9 cellular contexts compared by ENCODE assay signal in the genomic region with DNA sequence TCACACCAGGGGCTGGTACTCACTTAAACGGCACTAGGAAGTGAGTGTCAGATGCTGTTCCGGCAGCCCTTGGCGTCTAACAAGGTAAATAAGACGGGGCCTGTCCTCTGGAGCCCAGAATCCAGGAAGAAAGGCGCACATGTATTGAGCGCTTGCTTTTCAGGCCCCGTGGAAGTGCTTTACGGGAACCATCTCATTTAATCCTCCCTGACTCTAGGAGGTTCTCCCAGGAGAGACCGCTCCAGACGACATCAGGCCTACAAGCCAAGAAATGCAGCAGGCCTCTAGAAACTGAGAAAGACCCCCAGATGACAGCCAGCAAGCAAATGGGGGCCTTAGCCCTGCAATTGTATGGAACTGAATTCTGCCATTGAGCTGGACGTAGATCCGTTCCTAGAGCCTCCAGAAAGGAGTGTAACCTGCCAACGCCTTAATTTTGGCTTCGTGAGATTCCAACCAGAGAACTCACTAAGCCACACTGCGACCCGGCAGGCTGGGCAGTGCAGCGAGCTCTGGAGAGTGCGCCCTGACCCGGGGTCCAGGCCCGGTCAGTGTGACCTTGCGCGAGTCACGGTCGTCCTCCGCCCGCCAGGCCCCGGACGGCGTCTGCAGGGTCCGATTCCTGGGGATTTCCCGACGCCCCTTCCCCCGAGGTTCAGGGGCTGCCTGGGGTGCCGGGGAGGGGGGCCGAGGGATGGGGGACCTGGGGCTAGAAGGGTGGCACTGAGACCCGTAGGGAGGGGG. TPM values are rescaled to one million over a fixed set of nuclear protein-coding genes. Genes with fewer than 3 reads are reported as not detected.
DNase-seq lines count a peak whose midpoint lies in the region; ATAC-seq and TF ChIP-seq lines count a peak whose summit lies in the region.
"Had no signal": no experiment of that assay in that cellular context is flagged by ENCODE, and none has a peak within 500 bp of the region (broad histone marks: within the 10 kb centered on the region; RNA-seq: fewer than 3 reads in every experiment).

No MANE protein-coding gene starts in this region.

- no peaks in the 10 kb centered on the region for H3K9me2 ChIP-seq in OCI-LY7 (ENCODE audit: insufficient read depth, low read length)

- ATAC-seq in stimulated activated effector memory CD8-positive, alpha-beta T cell treated with anti-CD3 and anti-CD28 coated beads, Interleukin-12 subunit alpha, Interleukin-12 subunit beta, amount 100 ng/mL, for 72 hours, result no peak

- no peak overlapping the region for H3K27ac ChIP-seq in OCI-LY7 (ENCODE audit: low read depth, low read length, poor library complexity, severe bottlenecking)

- DNase-seq in T-helper 1 cell (no peak), OCI-LY7 (ENCODE audit: low spot score) (no peak), glutamatergic neuron (peak; percentile 25), C1 segment of cervical spinal cord (lab: John Stamatoyannopoulos, UW) (no peak), posterior vena cava (ENCODE audit: low spot score) (no peak), NCI-H524 (lab: John Stamatoyannopoulos, UW) (no peak)
- no peak for DNase-seq in stimulated activated effector memory CD8-positive, alpha-beta T cell treated with anti-CD3 and anti-CD28 coated beads, Interleukin-12 subunit alpha, Interleukin-12 subunit beta, amount 100 ng/mL, for 72 hours (ENCODE audit: low spot score in 2 of 2)

- H3K4me3 Mint-ChIP-seq in T-helper 1 cell treated with Interleukin-12 subunit alpha and Interleukin-12 subunit beta and Interleukin-4 antibody, amounts not matched to agents 30 μg/mL and 1 μg/mL, for 36 hours, result peak overlapping the region; percentile 21
- peak overlapping the region; percentile 69 for H3K4me3 Mint-ChIP-seq in glutamatergic neuron (ENCODE audit: unreplicated experiment)
- peak overlapping the region; percentile 75 for H3K4me3 Mint-ChIP-seq in stimulated activated effector memory CD8-positive, alpha-beta T cell treated with anti-CD3 and anti-CD28 coated beads, Interleukin-12 subunit alpha, Interleukin-12 subunit beta, amount 100 ng/mL, for 72 hours

- peak overlapping the region; percentile 88 for H3K4me3 ChIP-seq in OCI-LY7 (ENCODE audit: low read depth, low read length, poor library complexity, severe bottlenecking)

- no peak for TF ChIP-seq CTCF in OCI-LY7 (conservative IDR thresholded peaks at IDR 0.05; ENCODE audit: low read length)
- no peak for TF ChIP-seq CTCF in glutamatergic neuron (IDR thresholded peaks at IDR 0.05; ENCODE audit: partially characterized antibody, unreplicated experiment)

- H3K4me2 ChIP-seq in OCI-LY7 (ENCODE audit: low read length), result peak overlapping the region; percentile 72

- peaks cover 2% of the 10 kb centered on the region for H3K36me3 Mint-ChIP-seq in T-helper 1 cell treated with Interleukin-12 subunit alpha and Interleukin-12 subunit beta and Interleukin-4 antibody, amounts not matched to agents 30 μg/mL and 1 μg/mL, for 36 hours (ENCODE audit: low read depth)
- peaks cover 2% of the 10 kb centered on the region for H3K36me3 Mint-ChIP-seq in glutamatergic neuron (ENCODE audit: unreplicated experiment)
- peaks cover 5% of the 10 kb centered on the region for H3K36me3 Mint-ChIP-seq in stimulated activated effector memory CD8-positive, alpha-beta T cell treated with anti-CD3 and anti-CD28 coated beads, Interleukin-12 subunit alpha, Interleukin-12 subunit beta, amount 100 ng/mL, for 72 hours

- H3K36me3 ChIP-seq in OCI-LY7 (ENCODE audit: insufficient read depth, low read length), result peaks cover 24% of the 10 kb centered on the region

- no peak overlapping the region for H3K27ac Mint-ChIP-seq in T-helper 1 cell treated with Interleukin-12 subunit alpha and Interleukin-12 subunit beta and Interleukin-4 antibody, amounts not matched to agents 30 μg/mL and 1 μg/mL, for 36 hours
- no peak overlapping the region for H3K27ac Mint-ChIP-seq in glutamatergic neuron (ENCODE audit: unreplicated experiment)
- no peak overlapping the region for H3K27ac Mint-ChIP-seq in stimulated activated effector memory CD8-positive, alpha-beta T cell treated with anti-CD3 and anti-CD28 coated beads, Interleukin-12 subunit alpha, Interleukin-12 subunit beta, amount 100 ng/mL, for 72 hours

- peaks cover 52% of the 10 kb centered on the region for H3K27me3 Mint-ChIP-seq in T-helper 1 cell treated with Interleukin-12 subunit alpha and Interleukin-12 subunit beta and Interleukin-4 antibody, amounts not matched to agents 30 μg/mL and 1 μg/mL, for 36 hours (ENCODE audit: low read depth)
- H3K27me3 Mint-ChIP-seq in glutamatergic neuron (ENCODE audit: unreplicated experiment), result peaks cover 9% of the 10 kb centered on the region

- peaks cover 28% of the 10 kb centered on the region for H3K4me1 ChIP-seq in OCI-LY7 (ENCODE audit: insufficient read depth, low read length, poor library complexity, severe bottlenecking)

- POLR2A ChIA-PET in OCI-LY7 (lab: Charles Lee), result interaction anchor here (0.8 kb wide), 1 partner anchor 210 kb away, joined by 3 read pairs; no protein-coding TSS in a partner anchor

- no peaks in the 10 kb centered on the region for H3K9me3 ChIP-seq in OCI-LY7 (ENCODE audit: low read length)

- peaks cover 18% of the 10 kb centered on the region; the same call in 1 of the 2 replicates for H3K79me2 ChIP-seq in OCI-LY7 (ENCODE audit: insufficient read depth, low read depth, low read length)

- H4K20me1 ChIP-seq in OCI-LY7 (ENCODE audit: insufficient read depth, low read length), result no peaks in the 10 kb centered on the region

- H3K4me1 Mint-ChIP-seq in T-helper 1 cell treated with Interleukin-12 subunit alpha and Interleukin-12 subunit beta and Interleukin-4 antibody, amounts not matched to agents 30 μg/mL and 1 μg/mL, for 36 hours (ENCODE audit: low read depth), result peaks cover 6% of the 10 kb centered on the region
- no peaks in the 10 kb centered on the region for H3K4me1 Mint-ChIP-seq in glutamatergic neuron (ENCODE audit: low read depth, unreplicated experiment)
- H3K4me1 Mint-ChIP-seq in stimulated activated effector memory CD8-positive, alpha-beta T cell treated with anti-CD3 and anti-CD28 coated beads, Interleukin-12 subunit alpha, Interleukin-12 subunit beta, amount 100 ng/mL, for 72 hours, result peaks cover 24% of the 10 kb centered on the region

- no peaks in the 10 kb centered on the region for H3K9me3 Mint-ChIP-seq in T-helper 1 cell treated with Interleukin-12 subunit alpha and Interleukin-12 subunit beta and Interleukin-4 antibody, amounts not matched to agents 30 μg/mL and 1 μg/mL, for 36 hours
- H3K9me3 Mint-ChIP-seq in glutamatergic neuron (ENCODE audit: unreplicated experiment), result peaks cover 2% of the 10 kb centered on the region
- no peaks in the 10 kb centered on the region for H3K9me3 Mint-ChIP-seq in stimulated activated effector memory CD8-positive, alpha-beta T cell treated with anti-CD3 and anti-CD28 coated beads, Interleukin-12 subunit alpha, Interleukin-12 subunit beta, amount 100 ng/mL, for 72 hours

- intact Hi-C loops in OCI-LY7 (cut with micrococcal nuclease; ENCODE audit: unreplicated experiment), result no loop called here
- intact Hi-C loops in posterior vena cava (cut with DNase I), result no loop called here

- CTCF ChIA-PET in OCI-LY7 (lab: Charles Lee; ENCODE audit: unreplicated experiment), result no interaction called here

- peak overlapping the region; percentile 49 for H2AFZ ChIP-seq in OCI-LY7 (ENCODE audit: low read length)

- no TSS peak for BruUV-seq in OCI-LY7 (replicated peaks; lab: Mats Ljungman, UMichigan)

RNA-seq across cellular contexts. Expression of a gene that starts 0.5 kb away (rescaled TPM):
- total RNA-seq in OCI-LY7 (2014; rRNA removed; shearing (Covaris generic)), result 11.8 and 27.1 TPM in 2 replicates
- total RNA-seq in OCI-LY7 (2022) (18.2 and 20.0 TPM in 2 replicates), glutamatergic neuron (ENCODE audit: unreplicated experiment) (112 TPM), posterior vena cava (1 to 10 TPM; 1.8 to 1.9 TPM)

RNA-seq across cellular contexts. Expression of a gene that starts 14.5 kb away (rescaled TPM):
- total RNA-seq in OCI-LY7 (2014; rRNA removed; shearing (Covaris generic)), result 18.9 and 26.0 TPM in 2 replicates
- total RNA-seq in OCI-LY7 (2022), result 21.4 and 29.7 TPM in 2 replicates
- 57.3 TPM for total RNA-seq in glutamatergic neuron (ENCODE audit: unreplicated experiment)
- 10 to 100 TPM; 40.2 to 42.1 TPM for total RNA-seq in posterior vena cava

RNA-seq across cellular contexts. Expression of a gene that starts 14.9 kb away (rescaled TPM):
- 27.6 and 33.6 TPM in 2 replicates for total RNA-seq in OCI-LY7 (2014; rRNA removed; shearing (Covaris generic))
- total RNA-seq in OCI-LY7 (2022) (24.4 and 28.0 TPM in 2 replicates), glutamatergic neuron (ENCODE audit: unreplicated experiment) (14.9 TPM), posterior vena cava (10 to 100 TPM in 1 of 2 donors, 1 to 10 TPM in 1; 7.1 to 12.0 TPM)

RNA-seq across cellular contexts. Expression of a gene that starts 28.2 kb away (rescaled TPM):
- total RNA-seq in OCI-LY7 (2014; rRNA removed; shearing (Covaris generic)), result not detected in 2 replicates
- total RNA-seq in OCI-LY7 (2022), result not detected in 2 replicates
- 4.8 TPM for total RNA-seq in glutamatergic neuron (ENCODE audit: unreplicated experiment)
- under 1 TPM in 1 of 2 donors, not detected in 1; 0.05 TPM for total RNA-seq in posterior vena cava
- total RNA-seq: osteoblast had no signal

Comparison
In these comparisons a context has a peak if more than half of its experiments do, and no peak if none do; other contexts are left out.
1. H3K4me3 Mint-ChIP-seq: peak in every context shown above with its lines; median percentile 75 in stimulated activated effector memory CD8-positive, alpha-beta T cell treated with anti-CD3 and anti-CD28 coated beads, Interleukin-12 subunit alpha, Interleukin-12 subunit beta, amount 100 ng/mL, for 72 hours; 69 in glutamatergic neuron; 21 in T-helper 1 cell treated with Interleukin-12 subunit alpha and Interleukin-12 subunit beta and Interleukin-4 antibody, amounts not matched to agents 30 μg/mL and 1 μg/mL, for 36 hours.
2. RNA of a gene that starts 0.5 kb away (total RNA-seq): 112 TPM in glutamatergic neuron (single experiment) and 11.8 to 27.1 TPM in OCI-LY7; 1.8 to 1.9 TPM in posterior vena cava; every median in the first group is over 4 times any median in the second.